10 cellular contexts compared by ENCODE assay signal in the genomic region with DNA sequence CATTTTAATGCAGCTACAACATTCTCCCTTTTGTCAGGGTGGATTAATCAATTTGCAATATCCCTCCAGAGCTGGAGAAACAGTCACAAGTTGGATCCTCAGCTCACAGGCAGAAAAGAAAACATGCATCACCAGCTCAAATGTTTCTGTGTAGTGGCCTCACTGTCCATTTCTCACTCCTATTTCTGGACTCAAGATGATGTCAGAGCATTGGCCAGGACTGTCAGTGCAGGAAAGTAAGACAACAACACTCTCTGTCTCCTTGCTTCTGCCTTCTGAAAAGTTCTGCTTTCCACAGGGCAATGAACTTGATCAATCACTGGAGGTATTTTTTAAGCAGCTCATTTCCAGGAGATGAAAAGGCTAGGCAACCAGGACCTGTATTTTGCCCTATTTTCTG. TPM values are rescaled to one million over a fixed set of nuclear protein-coding genes. Genes with fewer than 3 reads are reported as not detected.
DNase-seq lines count a peak whose midpoint lies in the region; ATAC-seq and TF ChIP-seq lines count a peak whose summit lies in the region.
"Had no signal": no experiment of that assay in that cellular context is flagged by ENCODE, and none has a peak within 500 bp of the region (broad histone marks: within the 10 kb centered on the region; RNA-seq: fewer than 3 reads in every experiment).

No MANE protein-coding gene starts in this region.

- TF ChIP-seq EP300 in transverse colon (IDR thresholded peaks at IDR 0.05; ENCODE audit: low read depth): no peak

- peak overlapping the region; percentile 67 for H3K27ac Mint-ChIP-seq in neural crest cell (ENCODE audit: unreplicated experiment)

- H3K4me3 ChIP-seq in adrenal gland (no peak overlapping the region), foreskin fibroblast (ENCODE audit: low read depth in 1 of 2, low read length in 2 of 2) (no peak overlapping the region), transverse colon (no peak overlapping the region)

- intact Hi-C loops in adrenal gland (cut with DNase I): loop anchor here in 1 of 2 donors (10.0 kb wide), 1 partner anchor 92 kb away; no protein-coding TSS in a partner anchor
- intact Hi-C loops in transverse colon (cut with DNase I; ENCODE audit: low total_unique reads): no loop called here

- ATAC-seq in HG02623 (IDR thresholded peaks at IDR 0.05; ENCODE audit: unreplicated experiment): no peak

- H3K4me1 ChIP-seq in adrenal gland (replicated peaks in 1 of 2) (peaks cover 24 to 44% of the 10 kb centered on the region in 2 donors), transverse colon (peaks cover 18 to 55% (median 35%) of the 10 kb centered on the region in 4 donors)

- peaks cover 21% of the 10 kb centered on the region for H3K4me1 Mint-ChIP-seq in neural crest cell

- H3K27me3 Mint-ChIP-seq in neural crest cell (ENCODE audit: low read depth): no peaks in the 10 kb centered on the region

- peak overlapping the region in 3 of 5 donors; percentile 40 to 55 (median 46) for H3K27ac ChIP-seq in adrenal gland
- peak overlapping the region; percentile 83 to 86 (median 84) for H3K27ac ChIP-seq in transverse colon

- TF ChIP-seq CTCF in adrenal gland (IDR thresholded peaks at IDR 0.05): no peak
- no peak for TF ChIP-seq CTCF in foreskin fibroblast (IDR thresholded peaks at IDR 0.05; ENCODE audit: low read depth, low read length)
- no peak for TF ChIP-seq CTCF in neural crest cell (conservative IDR thresholded peaks at IDR 0.05)
- no peak for TF ChIP-seq CTCF in transverse colon (IDR thresholded peaks at IDR 0.05)

- peak in 1 of 2 donors; percentile 23 for TF ChIP-seq POLR2A in adrenal gland (IDR thresholded peaks at IDR 0.05)
- TF ChIP-seq POLR2A in transverse colon (IDR thresholded peaks at IDR 0.05): no peak

- in situ Hi-C loops in transverse colon (cut with MboI; ENCODE audit: low pct_ligation_motif_present in 1 of 4, low pct_unique_long_range_greater_than_20kb in 1 of 4, low sequenced_read_pairs in 3 of 4): no loop called here

- no peak overlapping the region for H3K4me3 Mint-ChIP-seq in neural crest cell
- H3K4me3 Mint-ChIP-seq: CD8-positive, alpha-beta memory T cell had no signal

- H3K9me3 Mint-ChIP-seq in neural crest cell: no peaks in the 10 kb centered on the region
- H3K9me3 Mint-ChIP-seq: CD8-positive, alpha-beta memory T cell had no signal

- no peaks in the 10 kb centered on the region for H3K27me3 ChIP-seq in adrenal gland
- no peaks in the 10 kb centered on the region for H3K27me3 ChIP-seq in transverse colon

- H3K36me3 Mint-ChIP-seq in neural crest cell (ENCODE audit: low read depth): peaks cover 8% of the 10 kb centered on the region

- H3K9me3 ChIP-seq in adrenal gland (replicated peaks in 1 of 3): no peaks in the 10 kb centered on the region
- no peaks in the 10 kb centered on the region for H3K9me3 ChIP-seq in transverse colon

- peak in 6 of 7 donors; percentile 34 to 66 (median 46) for DNase-seq in adrenal gland
- peak; percentile 74 to 86 for DNase-seq in foreskin fibroblast
- DNase-seq in neural crest cell (ENCODE audit: low read depth, low spot score): no peak
- DNase-seq in transverse colon: no peak
- DNase-seq in NCI-H526 treated with DMSO at 0.1 percent for 48 hours (lab: John Stamatoyannopoulos, UW): no peak
- DNase-seq in NCI-H524 treated with DMSO at 0.1 percent for 48 hours (lab: John Stamatoyannopoulos, UW): no peak
- DNase-seq: activated CD8-positive, alpha-beta memory T cell treated with anti-CD3 and anti-CD28 coated beads for 24 hours; CD8-positive, alpha-beta memory T cell; T1000 had no signal

- H3K36me3 ChIP-seq in adrenal gland (replicated peaks in 1 of 2): no peaks in the 10 kb centered on the region
- no peaks in the 10 kb centered on the region for H3K36me3 ChIP-seq in transverse colon

RNA-seq across cellular contexts. Expression of a gene that starts 8.2 kb away (rescaled TPM):
- total RNA-seq in adrenal gland (10 to 100 TPM; 21.2 to 73.1 (median 41.5) TPM), neural crest cell (57.5 and 57.7 TPM in 2 replicates), transverse colon (100 to 1,000 TPM; 146 to 192 (median 156) TPM)
- 10 to 100 TPM in 2 of 3 donors, 1 to 10 TPM in 1; 6.7 to 17.3 (median 12.5) TPM for polyA plus RNA-seq in adrenal gland

Comparison
In these comparisons a context has a peak if more than half of its experiments do, and no peak if none do; other contexts are left out.
1. DNase-seq: peak in adrenal gland (6 of 7) and foreskin fibroblast (2 of 2); none in neural crest cell (single experiment), transverse colon (single experiment), NCI-H526 treated with DMSO at 0.1 percent for 48 hours (single experiment) and NCI-H524 treated with DMSO at 0.1 percent for 48 hours (single experiment).